In genomic region chr18:77401173-77401572, GRCh38 we compare ENCODE assay signal across 6 cellular contexts.
"Had no signal": no experiment of that assay in that cellular context is flagged by ENCODE, and none has a peak within 500 bp of the region (broad histone marks: within the 10 kb centered on the region; RNA-seq: fewer than 3 reads in every experiment).

No MANE protein-coding gene starts in this region.

- H2AFZ ChIP-seq: GM23338 had no signal

- ATAC-seq: GM23338, K562 had no signal

- DNase-seq: H9, HCEC 1CT, IMR-90, KG1 had no signal

- H3K4me3 ChIP-seq: GM23338, K562 had no signal

- H3K4me2 ChIP-seq: GM23338 had no signal
